ENCODE assay signal across 1 cellular context in genomic region chr19:48634424-48635262, GRCh38.
A peak's percentile ranks its signal among the peaks of the same experiment; 100 is the strongest.
TF ChIP-seq lines count a peak whose summit lies in the region.

No MANE protein-coding gene starts in this region.

TF ChIP-seq in HEK293, 187 proteins besides CTCF, POLR2A, EP300 and RAD21 (continued from another document and continues in another):
- no peak for TF ChIP-seq ZNF155 (tag by site-specific recombination; IDR thresholded peaks at IDR 0.05)
- TF ChIP-seq ZNF433 (tag by site-specific recombination; IDR thresholded peaks at IDR 0.05; ENCODE audit: low read depth) = no peak
- TF ChIP-seq ZNF560 (tag by site-specific recombination; IDR thresholded peaks at IDR 0.05; ENCODE audit: borderline replicate concordance) = no peak
- 0 out of 2 replicates have a peak, but pooled peaks have one; percentile 20 for TF ChIP-seq ZFP37 (tag by site-specific recombination; IDR thresholded peaks at IDR 0.05)
- TF ChIP-seq, protein P1, sequence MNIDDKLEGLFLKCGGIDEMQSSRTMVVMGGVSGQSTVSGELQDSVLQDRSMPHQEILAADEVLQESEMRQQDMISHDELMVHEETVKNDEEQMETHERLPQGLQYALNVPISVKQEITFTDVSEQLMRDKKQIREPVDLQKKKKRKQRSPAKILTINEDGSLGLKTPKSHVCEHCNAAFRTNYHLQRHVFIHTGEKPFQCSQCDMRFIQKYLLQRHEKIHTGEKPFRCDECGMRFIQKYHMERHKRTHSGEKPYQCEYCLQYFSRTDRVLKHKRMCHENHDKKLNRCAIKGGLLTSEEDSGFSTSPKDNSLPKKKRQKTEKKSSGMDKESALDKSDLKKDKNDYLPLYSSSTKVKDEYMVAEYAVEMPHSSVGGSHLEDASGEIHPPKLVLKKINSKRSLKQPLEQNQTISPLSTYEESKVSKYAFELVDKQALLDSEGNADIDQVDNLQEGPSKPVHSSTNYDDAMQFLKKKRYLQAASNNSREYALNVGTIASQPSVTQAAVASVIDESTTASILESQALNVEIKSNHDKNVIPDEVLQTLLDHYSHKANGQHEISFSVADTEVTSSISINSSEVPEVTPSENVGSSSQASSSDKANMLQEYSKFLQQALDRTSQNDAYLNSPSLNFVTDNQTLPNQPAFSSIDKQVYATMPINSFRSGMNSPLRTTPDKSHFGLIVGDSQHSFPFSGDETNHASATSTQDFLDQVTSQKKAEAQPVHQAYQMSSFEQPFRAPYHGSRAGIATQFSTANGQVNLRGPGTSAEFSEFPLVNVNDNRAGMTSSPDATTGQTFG (tag by site-specific recombination; IDR thresholded peaks at IDR 0.05; ENCODE audit: borderline replicate concordance) = no peak
- TF ChIP-seq ZBTB10 (tag by site-specific recombination; IDR thresholded peaks at IDR 0.05) = peak; percentile 74
- TF ChIP-seq ZNF184 (tag by site-specific recombination; IDR thresholded peaks at IDR 0.05) = no peak
- TF ChIP-seq ZNF571 (tag by site-specific recombination; IDR thresholded peaks at IDR 0.05) = no peak
- TF ChIP-seq ZNF785 (tag by site-specific recombination; IDR thresholded peaks at IDR 0.05) = no peak; the same call in 1 of the 2 replicates
- no peak for TF ChIP-seq ZFP3 (tag by site-specific recombination; IDR thresholded peaks at IDR 0.05; ENCODE audit: low read depth)
- TF ChIP-seq ZNF510 (tag by site-specific recombination; IDR thresholded peaks at IDR 0.05; ENCODE audit: insufficient replicate concordance) = no peak
- TF ChIP-seq, protein P2, sequence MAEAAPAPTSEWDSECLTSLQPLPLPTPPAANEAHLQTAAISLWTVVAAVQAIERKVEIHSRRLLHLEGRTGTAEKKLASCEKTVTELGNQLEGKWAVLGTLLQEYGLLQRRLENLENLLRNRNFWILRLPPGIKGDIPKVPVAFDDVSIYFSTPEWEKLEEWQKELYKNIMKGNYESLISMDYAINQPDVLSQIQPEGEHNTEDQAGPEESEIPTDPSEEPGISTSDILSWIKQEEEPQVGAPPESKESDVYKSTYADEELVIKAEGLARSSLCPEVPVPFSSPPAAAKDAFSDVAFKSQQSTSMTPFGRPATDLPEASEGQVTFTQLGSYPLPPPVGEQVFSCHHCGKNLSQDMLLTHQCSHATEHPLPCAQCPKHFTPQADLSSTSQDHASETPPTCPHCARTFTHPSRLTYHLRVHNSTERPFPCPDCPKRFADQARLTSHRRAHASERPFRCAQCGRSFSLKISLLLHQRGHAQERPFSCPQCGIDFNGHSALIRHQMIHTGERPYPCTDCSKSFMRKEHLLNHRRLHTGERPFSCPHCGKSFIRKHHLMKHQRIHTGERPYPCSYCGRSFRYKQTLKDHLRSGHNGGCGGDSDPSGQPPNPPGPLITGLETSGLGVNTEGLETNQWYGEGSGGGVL (tag by site-specific recombination; IDR thresholded peaks at IDR 0.05) = no peak
- no peak for TF ChIP-seq ZNF169 (tag by site-specific recombination; IDR thresholded peaks at IDR 0.05)
- TF ChIP-seq ZIC2 (tag by site-specific recombination; IDR thresholded peaks at IDR 0.05) = peak; percentile 73
- TF ChIP-seq ZNF596 (tag by site-specific recombination; IDR thresholded peaks at IDR 0.05) = no peak
- no peak for TF ChIP-seq ZNF175 (tag by site-specific recombination; IDR thresholded peaks at IDR 0.05)
- no peak for TF ChIP-seq ZNF639 (tag by site-specific recombination; IDR thresholded peaks at IDR 0.05)
- TF ChIP-seq ZNF223 (tag by site-specific recombination; IDR thresholded peaks at IDR 0.05) = peak; percentile 64; the same call in 1 of the 2 replicates
- no peak for TF ChIP-seq OSR2 (tag by site-specific recombination; IDR thresholded peaks at IDR 0.05)
- TF ChIP-seq GFI1B (tag by site-specific recombination; IDR thresholded peaks at IDR 0.05) = no peak
- TF ChIP-seq, protein P3, sequence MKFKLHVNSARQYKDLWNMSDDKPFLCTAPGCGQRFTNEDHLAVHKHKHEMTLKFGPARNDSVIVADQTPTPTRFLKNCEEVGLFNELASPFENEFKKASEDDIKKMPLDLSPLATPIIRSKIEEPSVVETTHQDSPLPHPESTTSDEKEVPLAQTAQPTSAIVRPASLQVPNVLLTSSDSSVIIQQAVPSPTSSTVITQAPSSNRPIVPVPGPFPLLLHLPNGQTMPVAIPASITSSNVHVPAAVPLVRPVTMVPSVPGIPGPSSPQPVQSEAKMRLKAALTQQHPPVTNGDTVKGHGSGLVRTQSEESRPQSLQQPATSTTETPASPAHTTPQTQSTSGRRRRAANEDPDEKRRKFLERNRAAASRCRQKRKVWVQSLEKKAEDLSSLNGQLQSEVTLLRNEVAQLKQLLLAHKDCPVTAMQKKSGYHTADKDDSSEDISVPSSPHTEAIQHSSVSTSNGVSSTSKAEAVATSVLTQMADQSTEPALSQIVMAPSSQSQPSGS (tag by site-specific recombination; IDR thresholded peaks at IDR 0.05; ENCODE audit: low read depth) = no peak
- no peak for TF ChIP-seq ZNF791 (tag by site-specific recombination; IDR thresholded peaks at IDR 0.05)
- TF ChIP-seq, protein P4, sequence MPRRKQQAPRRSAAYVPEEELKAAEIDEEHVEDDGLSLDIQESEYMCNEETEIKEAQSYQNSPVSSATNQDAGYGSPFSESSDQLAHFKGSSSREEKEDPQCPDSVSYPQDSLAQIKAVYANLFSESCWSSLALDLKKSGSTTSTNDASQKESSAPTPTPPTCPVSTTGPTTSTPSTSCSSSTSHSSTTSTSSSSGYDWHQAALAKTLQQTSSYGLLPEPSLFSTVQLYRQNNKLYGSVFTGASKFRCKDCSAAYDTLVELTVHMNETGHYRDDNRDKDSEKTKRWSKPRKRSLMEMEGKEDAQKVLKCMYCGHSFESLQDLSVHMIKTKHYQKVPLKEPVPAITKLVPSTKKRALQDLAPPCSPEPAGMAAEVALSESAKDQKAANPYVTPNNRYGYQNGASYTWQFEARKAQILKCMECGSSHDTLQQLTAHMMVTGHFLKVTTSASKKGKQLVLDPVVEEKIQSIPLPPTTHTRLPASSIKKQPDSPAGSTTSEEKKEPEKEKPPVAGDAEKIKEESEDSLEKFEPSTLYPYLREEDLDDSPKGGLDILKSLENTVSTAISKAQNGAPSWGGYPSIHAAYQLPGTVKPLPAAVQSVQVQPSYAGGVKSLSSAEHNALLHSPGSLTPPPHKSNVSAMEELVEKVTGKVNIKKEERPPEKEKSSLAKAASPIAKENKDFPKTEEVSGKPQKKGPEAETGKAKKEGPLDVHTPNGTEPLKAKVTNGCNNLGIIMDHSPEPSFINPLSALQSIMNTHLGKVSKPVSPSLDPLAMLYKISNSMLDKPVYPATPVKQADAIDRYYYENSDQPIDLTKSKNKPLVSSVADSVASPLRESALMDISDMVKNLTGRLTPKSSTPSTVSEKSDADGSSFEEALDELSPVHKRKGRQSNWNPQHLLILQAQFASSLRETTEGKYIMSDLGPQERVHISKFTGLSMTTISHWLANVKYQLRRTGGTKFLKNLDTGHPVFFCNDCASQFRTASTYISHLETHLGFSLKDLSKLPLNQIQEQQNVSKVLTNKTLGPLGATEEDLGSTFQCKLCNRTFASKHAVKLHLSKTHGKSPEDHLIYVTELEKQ (tag by site-specific recombination; IDR thresholded peaks at IDR 0.05; ENCODE audit: borderline replicate concordance) = no peak
- no peak for TF ChIP-seq SCRT1 (tag by site-specific recombination; IDR thresholded peaks at IDR 0.05; ENCODE audit: borderline replicate concordance)
- peak; percentile 53; the same call in 1 of the 2 replicates for TF ChIP-seq ZNF423 (tag by site-specific recombination; IDR thresholded peaks at IDR 0.05)
- TF ChIP-seq PRDM6 (tag by site-specific recombination; IDR thresholded peaks at IDR 0.05) = no peak
- no peak for TF ChIP-seq ZNF544 (tag by site-specific recombination; IDR thresholded peaks at IDR 0.05)
- TF ChIP-seq ZNF658 (tag by site-specific recombination; IDR thresholded peaks at IDR 0.05) = no peak
- TF ChIP-seq, protein P5, sequence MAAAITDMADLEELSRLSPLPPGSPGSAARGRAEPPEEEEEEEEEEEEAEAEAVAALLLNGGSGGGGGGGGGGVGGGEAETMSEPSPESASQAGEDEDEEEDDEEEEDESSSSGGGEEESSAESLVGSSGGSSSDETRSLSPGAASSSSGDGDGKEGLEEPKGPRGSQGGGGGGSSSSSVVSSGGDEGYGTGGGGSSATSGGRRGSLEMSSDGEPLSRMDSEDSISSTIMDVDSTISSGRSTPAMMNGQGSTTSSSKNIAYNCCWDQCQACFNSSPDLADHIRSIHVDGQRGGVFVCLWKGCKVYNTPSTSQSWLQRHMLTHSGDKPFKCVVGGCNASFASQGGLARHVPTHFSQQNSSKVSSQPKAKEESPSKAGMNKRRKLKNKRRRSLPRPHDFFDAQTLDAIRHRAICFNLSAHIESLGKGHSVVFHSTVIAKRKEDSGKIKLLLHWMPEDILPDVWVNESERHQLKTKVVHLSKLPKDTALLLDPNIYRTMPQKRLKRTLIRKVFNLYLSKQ (tag by site-specific recombination; IDR thresholded peaks at IDR 0.05; ENCODE audit: borderline replicate concordance) = no peak
- no peak for TF ChIP-seq ZNF610 (tag by site-specific recombination; IDR thresholded peaks at IDR 0.05; ENCODE audit: borderline replicate concordance)
- TF ChIP-seq, protein P6, sequence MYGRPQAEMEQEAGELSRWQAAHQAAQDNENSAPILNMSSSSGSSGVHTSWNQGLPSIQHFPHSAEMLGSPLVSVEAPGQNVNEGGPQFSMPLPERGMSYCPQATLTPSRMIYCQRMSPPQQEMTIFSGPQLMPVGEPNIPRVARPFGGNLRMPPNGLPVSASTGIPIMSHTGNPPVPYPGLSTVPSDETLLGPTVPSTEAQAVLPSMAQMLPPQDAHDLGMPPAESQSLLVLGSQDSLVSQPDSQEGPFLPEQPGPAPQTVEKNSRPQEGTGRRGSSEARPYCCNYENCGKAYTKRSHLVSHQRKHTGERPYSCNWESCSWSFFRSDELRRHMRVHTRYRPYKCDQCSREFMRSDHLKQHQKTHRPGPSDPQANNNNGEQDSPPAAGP (tag by site-specific recombination; IDR thresholded peaks at IDR 0.05) = peak; percentile 32; the same call in 1 of the 2 replicates
- no peak for TF ChIP-seq ZNF555 (tag by site-specific recombination; conservative IDR thresholded peaks at IDR 0.05)
- peak; percentile 89; the same call in 1 of the 2 replicates for TF ChIP-seq ZNF600 (tag by site-specific recombination; IDR thresholded peaks at IDR 0.05)
- TF ChIP-seq, protein P7, sequence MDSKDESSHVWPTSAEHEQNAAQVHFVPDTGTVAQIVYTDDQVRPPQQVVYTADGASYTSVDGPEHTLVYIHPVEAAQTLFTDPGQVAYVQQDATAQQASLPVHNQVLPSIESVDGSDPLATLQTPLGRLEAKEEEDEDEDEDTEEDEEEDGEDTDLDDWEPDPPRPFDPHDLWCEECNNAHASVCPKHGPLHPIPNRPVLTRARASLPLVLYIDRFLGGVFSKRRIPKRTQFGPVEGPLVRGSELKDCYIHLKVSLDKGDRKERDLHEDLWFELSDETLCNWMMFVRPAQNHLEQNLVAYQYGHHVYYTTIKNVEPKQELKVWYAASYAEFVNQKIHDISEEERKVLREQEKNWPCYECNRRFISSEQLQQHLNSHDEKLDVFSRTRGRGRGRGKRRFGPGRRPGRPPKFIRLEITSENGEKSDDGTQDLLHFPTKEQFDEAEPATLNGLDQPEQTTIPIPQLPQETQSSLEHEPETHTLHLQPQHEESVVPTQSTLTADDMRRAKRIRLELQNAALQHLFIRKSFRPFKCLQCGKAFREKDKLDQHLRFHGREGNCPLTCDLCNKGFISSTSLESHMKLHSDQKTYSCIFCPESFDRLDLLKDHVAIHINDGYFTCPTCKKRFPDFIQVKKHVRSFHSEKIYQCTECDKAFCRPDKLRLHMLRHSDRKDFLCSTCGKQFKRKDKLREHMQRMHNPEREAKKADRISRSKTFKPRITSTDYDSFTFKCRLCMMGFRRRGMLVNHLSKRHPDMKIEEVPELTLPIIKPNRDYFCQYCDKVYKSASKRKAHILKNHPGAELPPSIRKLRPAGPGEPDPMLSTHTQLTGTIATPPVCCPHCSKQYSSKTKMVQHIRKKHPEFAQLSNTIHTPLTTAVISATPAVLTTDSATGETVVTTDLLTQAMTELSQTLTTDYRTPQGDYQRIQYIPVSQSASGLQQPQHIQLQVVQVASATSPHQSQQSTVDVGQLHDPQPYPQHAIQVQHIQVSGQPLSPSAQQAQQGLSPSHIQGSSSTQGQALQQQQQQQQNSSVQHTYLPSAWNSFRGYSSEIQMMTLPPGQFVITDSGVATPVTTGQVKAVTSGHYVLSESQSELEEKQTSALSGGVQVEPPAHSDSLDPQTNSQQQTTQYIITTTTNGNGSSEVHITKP (tag by site-specific recombination; IDR thresholded peaks at IDR 0.05) = peak; percentile 99
- TF ChIP-seq ZNF837 (tag by site-specific recombination; IDR thresholded peaks at IDR 0.05) = no peak
- TF ChIP-seq ZNF16 (tag by site-specific recombination; IDR thresholded peaks at IDR 0.05; ENCODE audit: low read depth) = no peak
- TF ChIP-seq ZNF529 (tag by site-specific recombination; IDR thresholded peaks at IDR 0.05; ENCODE audit: insufficient replicate concordance) = no peak
